23 cellular contexts compared by ENCODE assay signal in the genomic region with DNA sequence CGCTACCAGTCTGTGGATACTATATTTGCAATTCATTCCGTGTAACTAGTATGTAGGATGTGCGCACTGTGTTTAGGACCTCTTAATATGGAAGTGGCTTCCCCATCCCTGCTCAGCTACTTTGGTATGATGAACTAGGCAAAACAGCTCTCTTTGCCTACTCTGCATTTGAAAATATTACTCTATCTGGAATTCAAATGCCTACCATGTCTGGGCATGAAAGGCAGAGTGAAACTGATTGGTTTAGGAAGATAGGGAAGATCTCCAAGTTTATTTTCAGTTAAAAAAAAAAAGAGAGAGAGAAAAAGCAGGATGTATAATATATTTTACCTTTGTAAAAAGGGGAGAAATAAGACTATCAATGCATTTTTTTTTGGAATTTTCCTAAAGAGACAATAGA.
"Had no signal": no experiment of that assay in that cellular context is flagged by ENCODE, and none has a peak within 500 bp of the region (broad histone marks: within the 10 kb centered on the region; RNA-seq: fewer than 3 reads in every experiment).

No MANE protein-coding gene starts in this region.

- H3K9me3 ChIP-seq: neutrophil, psoas muscle, stomach, thoracic aorta, transverse colon had no signal

- H3K4me1 ChIP-seq: heart left ventricle, psoas muscle, spleen, transverse colon had no signal

- H3K9me3 Mint-ChIP-seq: dendritic cell treated with granulocyte-macrophage colony-stimulating factor and Interleukin-4, amounts not matched to agents 40 ng/mL and 50 ng/mL, for 4 days; effector memory CD8-positive, alpha-beta T cell had no signal

- H3K27ac Mint-ChIP-seq: dendritic cell treated with granulocyte-macrophage colony-stimulating factor and Interleukin-4, amounts not matched to agents 40 ng/mL and 50 ng/mL, for 4 days; effector memory CD8-positive, alpha-beta T cell; mesothelial cell of epicardium; nephron; stimulated activated naive B cell treated with anti-CD40 and anti-IgM and Interleukin-4, amounts not matched to agents 10 μg/mL and 1 μg/mL and 100 μg/mL, for 72 hours had no signal

- H3K27me3 ChIP-seq: heart left ventricle, neutrophil, spleen, stomach, transverse colon had no signal

- H3K4me1 Mint-ChIP-seq: mesothelial cell of epicardium; nephron; stimulated activated naive B cell treated with anti-CD40 and anti-IgM and Interleukin-4, amounts not matched to agents 10 μg/mL and 1 μg/mL and 100 μg/mL, for 72 hours had no signal

- H3K36me3 Mint-ChIP-seq: stimulated activated naive B cell treated with anti-CD40 and anti-IgM and Interleukin-4, amounts not matched to agents 10 μg/mL and 1 μg/mL and 100 μg/mL, for 72 hours had no signal

- H3K36me3 ChIP-seq: heart left ventricle, neutrophil, spleen, stomach, thoracic aorta, transverse colon had no signal

- ATAC-seq: effector memory CD8-positive, alpha-beta T cell; heart left ventricle; psoas muscle; sciatic nerve; stimulated activated naive B cell treated with anti-CD40 and anti-IgM and Interleukin-4, amounts not matched to agents 10 μg/mL and 1 μg/mL and 100 μg/mL, for 72 hours had no signal

- H3K4me3 ChIP-seq: heart left ventricle, psoas muscle, spleen, stomach, thoracic aorta, transverse colon had no signal

- H3K27ac ChIP-seq: heart left ventricle, neutrophil, psoas muscle, spleen, transverse colon had no signal

- H3K27me3 Mint-ChIP-seq: dendritic cell treated with granulocyte-macrophage colony-stimulating factor and Interleukin-4, amounts not matched to agents 40 ng/mL and 50 ng/mL, for 4 days had no signal

- DNase-seq: cerebellar nuclear complex; effector memory CD8-positive, alpha-beta T cell; erythroblast; heart left ventricle; hippocampal formation; kidney glomerular epithelial cell; psoas muscle; spleen; stimulated activated CD4-positive, alpha-beta T cell treated with anti-CD3 and anti-CD28 coated beads, Interleukin-15, amount 100 ng/mL, for 24 hours; stimulated activated CD4-positive, alpha-beta T cell treated with anti-CD3 and anti-CD28 coated beads, Interleukin-1b, Interleukin-23, amount 100 ng/mL, for 48 hours; stimulated activated CD4-positive, alpha-beta T cell treated with anti-CD3 and anti-CD28 coated beads, Interleukin-4, amount 100 ng/mL, for 24 hours; stimulated activated naive B cell treated with anti-CD40 and anti-IgM and Interleukin-4, amounts not matched to agents 10 μg/mL and 1 μg/mL and 100 μg/mL, for 72 hours; stomach; substantia nigra; transverse colon had no signal

- FAIRE-seq: colon, frontal cortex had no signal

- H3K4me3 Mint-ChIP-seq: dendritic cell treated with granulocyte-macrophage colony-stimulating factor and Interleukin-4, amounts not matched to agents 40 ng/mL and 50 ng/mL, for 4 days; effector memory CD8-positive, alpha-beta T cell; mesothelial cell of epicardium; nephron; stimulated activated naive B cell treated with anti-CD40 and anti-IgM and Interleukin-4, amounts not matched to agents 10 μg/mL and 1 μg/mL and 100 μg/mL, for 72 hours had no signal
